ENCODE assay signal across 13 cellular contexts in genomic region chr1:36304521-36304920, GRCh38. TPM values are rescaled to one million over a fixed set of nuclear protein-coding genes. Genes with fewer than 3 reads are reported as not detected.
DNase-seq lines count a peak whose midpoint lies in the region; ATAC-seq and TF ChIP-seq lines count a peak whose summit lies in the region.
"Had no signal": no experiment of that assay in that cellular context is flagged by ENCODE, and none has a peak within 500 bp of the region (broad histone marks: within the 10 kb centered on the region; RNA-seq: fewer than 3 reads in every experiment).

No MANE protein-coding gene starts in this region.

- ATAC-seq in naive B cell (ENCODE audit: low read depth in 2 of 2), result no peak
- ATAC-seq in HG02884 (IDR thresholded peaks at IDR 0.05; ENCODE audit: unreplicated experiment), result no peak
- no peak for ATAC-seq in GM19035 (IDR thresholded peaks at IDR 0.05; ENCODE audit: unreplicated experiment)
- ATAC-seq: psoas muscle had no signal

- CTCF ChIA-PET in Caco-2 (lab: Charles Lee), result no interaction called here
- CTCF ChIA-PET in activated CD4-positive, alpha-beta memory T cell treated with anti-CD3 and anti-CD28 coated beads for 36 hours (lab: Charles Lee), result interaction anchor here (1.0 kb wide), 1 partner anchor 19 kb away, joined by 3 read pairs; no protein-coding TSS in a partner anchor

- H3K36me3 Mint-ChIP-seq in Caco-2 (ENCODE audit: insufficient read depth, unreplicated experiment), result peaks cover 90% of the 10 kb centered on the region
- peaks cover 4% of the 10 kb centered on the region for H3K36me3 Mint-ChIP-seq in IgD-negative memory B cell
- peaks cover 47% of the 10 kb centered on the region for H3K36me3 Mint-ChIP-seq in activated CD4-positive, alpha-beta memory T cell treated with anti-CD3 and anti-CD28 coated beads for 36 hours
- peaks cover 8 to 29% of the 10 kb centered on the region in 2 donors for H3K36me3 Mint-ChIP-seq in naive B cell

- H3K27me3 Mint-ChIP-seq in Caco-2 (ENCODE audit: insufficient read depth, unreplicated experiment) (no peaks in the 10 kb centered on the region), IgD-negative memory B cell (no peaks in the 10 kb centered on the region), naive B cell (no peaks in the 10 kb centered on the region)
- no peaks in the 10 kb centered on the region for H3K27me3 Mint-ChIP-seq in activated CD4-positive, alpha-beta memory T cell treated with anti-CD3 and anti-CD28 coated beads for 36 hours

- no peak overlapping the region for H3K27ac Mint-ChIP-seq in Caco-2 (ENCODE audit: unreplicated experiment)
- peak overlapping the region; percentile 59 to 75 (median 73) for H3K27ac Mint-ChIP-seq in IgD-negative memory B cell
- peak overlapping the region; percentile 93 for H3K27ac Mint-ChIP-seq in activated CD4-positive, alpha-beta memory T cell treated with anti-CD3 and anti-CD28 coated beads for 36 hours
- peak overlapping the region in 4 of 6 donors; percentile 66 to 88 (median 78) for H3K27ac Mint-ChIP-seq in naive B cell

- POLR2A ChIA-PET in Caco-2 (lab: Charles Lee), result no interaction called here
- POLR2A ChIA-PET in activated CD4-positive, alpha-beta memory T cell treated with anti-CD3 and anti-CD28 coated beads for 36 hours (lab: Charles Lee), result no interaction called here

- H3K27me3 ChIP-seq in Caco-2 (replicated peaks; ENCODE audit: control insufficient read depth, insufficient read depth, low read length) (no peaks in the 10 kb centered on the region), WERI-Rb-1 (ENCODE audit: insufficient read depth, low read depth, severe bottlenecking) (no peaks in the 10 kb centered on the region)
- H3K27me3 ChIP-seq: colonic mucosa had no signal

- H3K36me3 ChIP-seq in Caco-2 (ENCODE audit: control insufficient read depth, insufficient read depth, low read length) (peaks cover 1% of the 10 kb centered on the region), WERI-Rb-1 (peaks cover 49% of the 10 kb centered on the region)

- H3K4me3 ChIP-seq in Caco-2 (ENCODE audit: low read depth, low read length), result no peak overlapping the region
- H3K4me3 ChIP-seq in WERI-Rb-1 (ENCODE audit: low read depth, low read length), result no peak overlapping the region
- H3K4me3 ChIP-seq: colonic mucosa, psoas muscle had no signal

- intact Hi-C loops in Caco-2 (cut with micrococcal nuclease; ENCODE audit: unreplicated experiment), result no loop called here
- intact Hi-C loops in activated CD4-positive, alpha-beta memory T cell treated with anti-CD3 and anti-CD28 coated beads for 36 hours (cut with micrococcal nuclease), result no loop called here

- no peak overlapping the region for H3K27ac ChIP-seq in WERI-Rb-1
- H3K27ac ChIP-seq: psoas muscle had no signal

- H3K4me1 ChIP-seq in Caco-2, result peaks cover 10% of the 10 kb centered on the region

- H3K9me3 ChIP-seq in Caco-2 (no peaks in the 10 kb centered on the region), WERI-Rb-1 (ENCODE audit: severe bottlenecking) (no peaks in the 10 kb centered on the region)
- H3K9me3 ChIP-seq: colonic mucosa, psoas muscle had no signal

- H3K4me3 Mint-ChIP-seq in Caco-2 (ENCODE audit: unreplicated experiment), result no peak overlapping the region
- peak overlapping the region in 3 of 4 donors; percentile 30 to 79 (median 37) for H3K4me3 Mint-ChIP-seq in IgD-negative memory B cell
- no peak overlapping the region for H3K4me3 Mint-ChIP-seq in activated CD4-positive, alpha-beta memory T cell treated with anti-CD3 and anti-CD28 coated beads for 36 hours
- peak overlapping the region in 2 of 8 donors; percentile 28 to 85 for H3K4me3 Mint-ChIP-seq in naive B cell

- DNase-seq in Caco-2 (no peak), naive B cell (peak; percentile 37), WERI-Rb-1 (no peak)
- DNase-seq in activated CD4-positive, alpha-beta memory T cell treated with anti-CD3 and anti-CD28 coated beads for 36 hours, result no peak
- DNase-seq: activated T-cell treated with anti-CD3 and anti-CD28 coated beads for 4 hours, anterior cingulate cortex, colonic mucosa, DND-41, NCI-H2081 treated with DMSO at 0.1 percent for 48 hours, psoas muscle had no signal

- TF ChIP-seq CTCF in Caco-2 (IDR thresholded peaks at IDR 0.05; ENCODE audit: insufficient read depth in 1 of 2, low read depth in 1 of 2, low read length in 1 of 2, severe bottlenecking in 1 of 2, unreplicated experiment in 1 of 2), result no peak
- TF ChIP-seq CTCF in WERI-Rb-1 (IDR thresholded peaks at IDR 0.05; ENCODE audit: low read depth, low read length), result no peak

- TSS peak; percentile 32 for BruUV-seq in Caco-2 (replicated peaks; lab: Mats Ljungman, UMichigan)

- no peaks in the 10 kb centered on the region for H3K9me3 Mint-ChIP-seq in Caco-2 (ENCODE audit: unreplicated experiment)
- no peaks in the 10 kb centered on the region for H3K9me3 Mint-ChIP-seq in IgD-negative memory B cell
- no peaks in the 10 kb centered on the region for H3K9me3 Mint-ChIP-seq in activated CD4-positive, alpha-beta memory T cell treated with anti-CD3 and anti-CD28 coated beads for 36 hours
- no peaks in the 10 kb centered on the region for H3K9me3 Mint-ChIP-seq in naive B cell

- H3K4me1 Mint-ChIP-seq in Caco-2 (ENCODE audit: low read depth, unreplicated experiment), result peaks cover 7% of the 10 kb centered on the region
- peaks cover 15 to 20% (median 16%) of the 10 kb centered on the region in 3 donors for H3K4me1 Mint-ChIP-seq in IgD-negative memory B cell
- H3K4me1 Mint-ChIP-seq in activated CD4-positive, alpha-beta memory T cell treated with anti-CD3 and anti-CD28 coated beads for 36 hours (ENCODE audit: low read depth), result peaks cover 65% of the 10 kb centered on the region
- peaks cover 24 to 38% (median 31%) of the 10 kb centered on the region in 3 donors for H3K4me1 Mint-ChIP-seq in naive B cell

RNA-seq across cellular contexts. Expression of gene SH3D21, which starts 1.6 kb away (rescaled TPM):
- 12.1 and 12.4 TPM in 2 replicates for total RNA-seq in Caco-2 (2022)
- polyA plus RNA-seq in IgD-negative memory B cell (0.46 TPM), naive B cell (ENCODE audit: low read depth in 6 of 6) (under 1 TPM in 4 of 6 donors, not detected in 2; 0.23 to 0.51 (median 0.36) TPM)
- 10 to 100 TPM; 16.9 to 18.1 TPM for total RNA-seq in activated CD4-positive, alpha-beta memory T cell treated with anti-CD3 and anti-CD28 coated beads for 36 hours

RNA-seq across cellular contexts. Expression of gene EVA1B, which starts 18.9 kb away (rescaled TPM):
- total RNA-seq in Caco-2 (2022), result 4.1 and 5.5 TPM in 2 replicates
- polyA plus RNA-seq in IgD-negative memory B cell (not detected), naive B cell (ENCODE audit: low read depth in 6 of 6) (1 to 10 TPM in 1 of 6 donors, under 1 TPM in 3, not detected in 2; 0.52 to 1.3 (median 0.74) TPM)
- total RNA-seq in activated CD4-positive, alpha-beta memory T cell treated with anti-CD3 and anti-CD28 coated beads for 36 hours, result 10 to 100 TPM; 11.6 to 12.8 TPM

Comparison
In these comparisons a context has a peak if more than half of its experiments do, and no peak if none do; other contexts are left out.
1. H3K4me3 Mint-ChIP-seq: peak in IgD-negative memory B cell (3 of 4); none in Caco-2 (single experiment) and activated CD4-positive, alpha-beta memory T cell treated with anti-CD3 and anti-CD28 coated beads for 36 hours (single experiment).